15 cellular contexts compared by ENCODE assay signal in the genomic region with DNA sequence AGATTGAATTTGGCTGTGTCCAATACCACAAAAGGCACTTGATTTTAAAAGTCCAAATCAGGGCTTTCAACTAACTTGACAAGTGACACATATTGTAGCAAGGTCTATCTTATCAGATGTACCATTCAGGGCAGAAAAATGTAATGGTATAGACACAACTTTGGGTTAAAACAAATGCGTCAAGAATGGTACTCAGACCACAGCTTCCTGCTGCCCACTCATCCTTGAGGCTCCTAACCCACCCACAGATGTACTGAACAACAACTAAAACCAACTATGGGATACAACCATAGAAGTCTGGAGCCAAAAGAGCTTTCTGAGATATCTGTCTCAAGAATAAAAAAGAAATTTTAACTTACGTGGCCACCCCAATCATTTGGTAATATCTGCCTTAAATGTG.
"Had no signal": no experiment of that assay in that cellular context is flagged by ENCODE, and none has a peak within 500 bp of the region (broad histone marks: within the 10 kb centered on the region; RNA-seq: fewer than 3 reads in every experiment).

No MANE protein-coding gene starts in this region.

- H3K27me3 ChIP-seq: breast epithelium, hepatocyte, pancreas, upper lobe of right lung had no signal

- H2AFZ ChIP-seq: hepatocyte had no signal

- DNase-seq: activated B cell treated with CpG ODN at 0.5 μM for 24 hours; activated CD4-positive, alpha-beta T cell treated with anti-CD3 and anti-CD28 coated beads for 48 hours; activated CD8-positive, alpha-beta memory T cell treated with anti-CD3 and anti-CD28 coated beads for 24 hours; activated naive CD8-positive, alpha-beta T cell treated with anti-CD3 and anti-CD28 coated beads, Interleukin-2, amount 10 ng/mL, durations not matched to agents 7 days and 5 days; anterior cingulate cortex; naive B cell; pancreas; stimulated activated CD4-positive, alpha-beta T cell treated with anti-CD3 and anti-CD28 coated beads, Interleukin-1b, Interleukin-23, amount 100 ng/mL, for 48 hours; upper lobe of right lung had no signal

- H3K79me2 ChIP-seq: hepatocyte had no signal

- ATAC-seq: left lobe of liver, pancreas, sciatic nerve, upper lobe of right lung had no signal

- H3K9me3 ChIP-seq: breast epithelium, pancreas, thoracic aorta, upper lobe of right lung had no signal

- H3K27ac ChIP-seq: epithelial cell of prostate, hepatocyte, pancreas, thoracic aorta, upper lobe of right lung had no signal

- H3K4me3 ChIP-seq: breast epithelium, hepatocyte, pancreas, thoracic aorta, upper lobe of right lung had no signal

- H3K4me2 ChIP-seq: hepatocyte had no signal

- H3K36me3 ChIP-seq: breast epithelium, pancreas, thoracic aorta, upper lobe of right lung had no signal

- H3K4me1 ChIP-seq: breast epithelium, pancreas, upper lobe of right lung had no signal
